In the genomic region with DNA sequence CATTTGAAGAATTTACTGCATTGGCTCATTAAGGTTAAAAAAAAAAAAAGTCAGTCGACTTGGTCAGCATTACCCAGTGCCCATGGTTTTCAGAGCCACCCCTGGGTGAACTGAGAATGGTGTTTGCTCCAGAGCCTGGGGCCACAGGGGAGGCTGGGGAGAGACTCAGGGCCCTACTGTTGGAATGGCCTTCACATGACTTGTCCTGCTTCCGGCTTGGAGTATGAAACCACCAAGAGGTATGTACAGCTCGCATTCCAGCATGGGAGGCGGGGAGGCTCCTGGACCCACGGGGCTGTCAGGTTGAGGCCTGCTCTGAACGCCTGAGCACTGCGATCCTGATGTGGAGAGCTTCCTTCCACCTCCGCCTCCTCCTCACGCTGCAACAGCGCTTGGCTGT, we compare ENCODE assay signal across 16 cellular contexts. TPM values are rescaled to one million over a fixed set of nuclear protein-coding genes. Genes with fewer than 3 reads are reported as not detected.
DNase-seq lines count a peak whose midpoint lies in the region; ATAC-seq and TF ChIP-seq lines count a peak whose summit lies in the region.
"Had no signal": no experiment of that assay in that cellular context is flagged by ENCODE, and none has a peak within 500 bp of the region (broad histone marks: within the 10 kb centered on the region; RNA-seq: fewer than 3 reads in every experiment).

No MANE protein-coding gene starts in this region.

- H3K79me2 ChIP-seq in HCT116 (ENCODE audit: insufficient read depth, low read length) = peaks cover 55% of the 10 kb centered on the region
- H3K79me2 ChIP-seq in trophoblast cell (ENCODE audit: control insufficient read depth, insufficient read depth, low read length, poor library complexity) = peaks cover 7% of the 10 kb centered on the region

- intact Hi-C loops in HCT116 (cut with micrococcal nuclease) = no loop called here

- CTCF ChIA-PET in HCT116 (lab: Charles Lee) = no interaction called here

- H2BK12ac ChIP-seq in trophoblast cell (ENCODE audit: low read length) = no peak overlapping the region

- H3K79me1 ChIP-seq in trophoblast cell (ENCODE audit: low read length) = peaks cover 20% of the 10 kb centered on the region

- H3K23ac ChIP-seq in trophoblast cell (ENCODE audit: low read length) = no peak overlapping the region

- H2AFZ ChIP-seq in HCT116 (ENCODE audit: low read depth, low read length, poor library complexity, severe bottlenecking) (no peak overlapping the region), trophoblast cell (ENCODE audit: insufficient read depth, low read length, poor library complexity) (no peak overlapping the region)

- H4K8ac ChIP-seq in trophoblast cell (ENCODE audit: low read depth, low read length) = no peak overlapping the region

- H3K27ac ChIP-seq in HCT116 (ENCODE audit: low read depth, low read length) (peak overlapping the region; percentile 57), trophoblast cell (ENCODE audit: low read depth, low read length) (peak overlapping the region; percentile 86)
- H3K27ac ChIP-seq: C4-2B, esophagus squamous epithelium had no signal

- H3K27me3 ChIP-seq in HCT116 (ENCODE audit: insufficient read depth, low read length) (no peaks in the 10 kb centered on the region), trophoblast cell (ENCODE audit: insufficient read depth, low read length) (no peaks in the 10 kb centered on the region)
- H3K27me3 ChIP-seq: esophagus squamous epithelium had no signal

- H2AK5ac ChIP-seq in trophoblast cell (ENCODE audit: low read length) = no peak overlapping the region

- H3K18ac ChIP-seq in trophoblast cell (ENCODE audit: low read length) = no peak overlapping the region

- H3K4me2 ChIP-seq in HCT116 (ENCODE audit: low read length) = peak overlapping the region; percentile 69
- H3K4me2 ChIP-seq in trophoblast cell (ENCODE audit: low read length) = no peak overlapping the region

- no peaks in the 10 kb centered on the region for H4K20me1 ChIP-seq in HCT116 (ENCODE audit: insufficient read depth)

- ATAC-seq in HCT116 = peak; percentile 72
- no peak for ATAC-seq in HG03045 (IDR thresholded peaks at IDR 0.05; ENCODE audit: unreplicated experiment)
- no peak for ATAC-seq in HG03460 (IDR thresholded peaks at IDR 0.05; ENCODE audit: unreplicated experiment)
- no peak for ATAC-seq in GM21360 (IDR thresholded peaks at IDR 0.05; ENCODE audit: unreplicated experiment)

- no peak overlapping the region for H4K12ac ChIP-seq in trophoblast cell (ENCODE audit: low read depth, low read length)

- BruUV-seq in HCT116 (replicated peaks; lab: Mats Ljungman, UMichigan) = no TSS peak

- H3K4me1 ChIP-seq in HCT116 (ENCODE audit: control insufficient read depth in 1 of 2, insufficient read depth in 2 of 2, low read length in 2 of 2) (peaks cover 48 to 56% of the 10 kb centered on the region in 2 experiments), trophoblast cell (ENCODE audit: control insufficient read depth in 1 of 2, insufficient read depth in 2 of 2, low read length in 2 of 2) (peaks cover 29 to 31% of the 10 kb centered on the region in 2 experiments)

- RAD21 ChIA-PET in HCT116 (lab: Charles Lee; ENCODE audit: low non-redundant PET in 1 of 2, low total read pairs in 2 of 2, uncharacterized antibody in 2 of 2, unreplicated experiment in 2 of 2) = no interaction called here

- H3K9ac ChIP-seq in HCT116 (ENCODE audit: low read length) (peak overlapping the region; percentile 29), trophoblast cell (ENCODE audit: low read length) (no peak overlapping the region)

- DNase-seq in HCT116 (ENCODE audit: low read depth, low spot score) (peak; percentile 68), RPMI7951 (ENCODE audit: low read depth) (peak; percentile 59), epithelial cell of esophagus (ENCODE audit: low read depth) (peak; percentile 98), trophoblast cell (peak; percentile 95 to 96)
- DNase-seq in activated CD4-positive, alpha-beta T cell treated with anti-CD3 and anti-CD28 coated beads, Interleukin-2, amount 50 U/mL, for 1 hour = no peak
- DNase-seq: activated CD4-positive, alpha-beta memory T cell treated with anti-CD3 and anti-CD28 coated beads for 36 hours; activated effector memory CD4-positive, alpha-beta T cell treated with Interleukin-2 at 50 U/mL for 16 hours; esophagus squamous epithelium; Karpas-422; naive B cell; NCI-H2081 treated with DMSO at 0.1 percent for 48 hours; T-helper 2 cell had no signal

- H3K9me2 ChIP-seq in HCT116 (ENCODE audit: insufficient read depth) = no peaks in the 10 kb centered on the region

- peak overlapping the region in 1 of 2 experiments; percentile 11; a peak in 2 of 4 replicates for H3K4me3 ChIP-seq in HCT116 (replicated peaks in 1 of 2; ENCODE audit: low read depth in 1 of 2, low read length in 2 of 2)
- H3K4me3 ChIP-seq in epithelial cell of esophagus (ENCODE audit: low read length) = no peak overlapping the region
- no peak overlapping the region for H3K4me3 ChIP-seq in trophoblast cell (ENCODE audit: low read depth, low read length)
- H3K4me3 ChIP-seq: esophagus squamous epithelium had no signal

- WGBS in trophoblast cell (ENCODE audit: extremely low coverage, insufficient coverage, insufficient read length) = no CpG with 5 or more reads among the region's 10 CpGs

- no peak for TF ChIP-seq CTCF in HCT116 (IDR thresholded peaks at IDR 0.05 in 2 of 3, conservative IDR thresholded peaks at IDR 0.05 in 1 of 3; ENCODE audit: borderline replicate concordance in 1 of 3, insufficient read depth in 1 of 3, low read depth in 2 of 3, low read length in 2 of 3)
- TF ChIP-seq CTCF in epithelial cell of esophagus (IDR thresholded peaks at IDR 0.05; ENCODE audit: insufficient read depth, low read depth, low read length, missing control alignments) = no peak

- no peak overlapping the region for H4K91ac ChIP-seq in trophoblast cell (ENCODE audit: low read depth, low read length)

- H2BK5ac ChIP-seq in trophoblast cell (ENCODE audit: low read depth, low read length, poor library complexity) = no peak overlapping the region

- TF ChIP-seq RAD21 in HCT116 (IDR thresholded peaks at IDR 0.05; ENCODE audit: low read depth) = no peak

- no peak overlapping the region for H3K14ac ChIP-seq in trophoblast cell (ENCODE audit: low read length)

- no peak overlapping the region for H3K4ac ChIP-seq in trophoblast cell (ENCODE audit: low read depth, low read length)

- H2BK120ac ChIP-seq in trophoblast cell (ENCODE audit: insufficient read depth, low read length, poor library complexity) = no peak overlapping the region

- peaks cover 0 to 10% of the 10 kb centered on the region in 2 experiments; a peak in 2 of 4 replicates for H3K36me3 ChIP-seq in HCT116 (ENCODE audit: control insufficient read depth in 1 of 2, insufficient read depth in 2 of 2, low read length in 2 of 2)
- peaks cover 5 to 6% of the 10 kb centered on the region in 2 experiments for H3K36me3 ChIP-seq in trophoblast cell (ENCODE audit: control insufficient read depth in 1 of 2, insufficient read depth in 2 of 2, low read length in 2 of 2)

- H3K9me3 ChIP-seq in HCT116 (ENCODE audit: control insufficient read depth in 1 of 2, insufficient read depth in 1 of 2, low read depth in 1 of 2, low read length in 2 of 2) = peaks cover 0 to 5% of the 10 kb centered on the region in 2 experiments; a peak in 2 of 4 replicates
- H3K9me3 ChIP-seq in trophoblast cell (ENCODE audit: insufficient read depth, low read depth, low read length) = no peaks in the 10 kb centered on the region
- H3K9me3 ChIP-seq: esophagus squamous epithelium had no signal

- no peak for TF ChIP-seq POLR2A in HCT116 (IDR thresholded peaks at IDR 0.05; ENCODE audit: borderline replicate concordance, extremely low read depth, insufficient read depth, insufficient read length)

- POLR2A ChIA-PET in HCT116 (lab: Charles Lee) = no interaction called here

TF ChIP-seq in HCT116, 20 proteins besides CTCF, POLR2A, EP300 and RAD21 (continues in another document):
- TF ChIP-seq, protein P1, sequence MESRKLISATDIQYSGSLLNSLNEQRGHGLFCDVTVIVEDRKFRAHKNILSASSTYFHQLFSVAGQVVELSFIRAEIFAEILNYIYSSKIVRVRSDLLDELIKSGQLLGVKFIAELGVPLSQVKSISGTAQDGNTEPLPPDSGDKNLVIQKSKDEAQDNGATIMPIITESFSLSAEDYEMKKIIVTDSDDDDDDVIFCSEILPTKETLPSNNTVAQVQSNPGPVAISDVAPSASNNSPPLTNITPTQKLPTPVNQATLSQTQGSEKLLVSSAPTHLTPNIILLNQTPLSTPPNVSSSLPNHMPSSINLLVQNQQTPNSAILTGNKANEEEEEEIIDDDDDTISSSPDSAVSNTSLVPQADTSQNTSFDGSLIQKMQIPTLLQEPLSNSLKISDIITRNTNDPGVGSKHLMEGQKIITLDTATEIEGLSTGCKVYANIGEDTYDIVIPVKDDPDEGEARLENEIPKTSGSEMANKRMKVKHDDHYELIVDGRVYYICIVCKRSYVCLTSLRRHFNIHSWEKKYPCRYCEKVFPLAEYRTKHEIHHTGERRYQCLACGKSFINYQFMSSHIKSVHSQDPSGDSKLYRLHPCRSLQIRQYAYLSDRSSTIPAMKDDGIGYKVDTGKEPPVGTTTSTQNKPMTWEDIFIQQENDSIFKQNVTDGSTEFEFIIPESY (IDR thresholded peaks at IDR 0.05; ENCODE audit: extremely low read depth, insufficient replicate concordance, low read length) = no peak
- TF ChIP-seq SIN3A (IDR thresholded peaks at IDR 0.05; ENCODE audit: low read depth) (peak; percentile 41; the same call in 1 of the 2 replicates), CEBPB (IDR thresholded peaks at IDR 0.05; ENCODE audit: low read depth) (no peak), TCF7L2 (IDR thresholded peaks at IDR 0.05; ENCODE audit: borderline replicate concordance, extremely low read depth, insufficient read depth, insufficient read length) (peak; percentile 11), SP1 (IDR thresholded peaks at IDR 0.05; ENCODE audit: low read depth) (peak; percentile 43; the same call in 1 of the 2 replicates), POLR2AphosphoS5 (IDR thresholded peaks at IDR 0.05; ENCODE audit: low read depth, low read length) (peak; percentile 40; the same call in 1 of the 2 replicates)
- TF ChIP-seq, protein P2, sequence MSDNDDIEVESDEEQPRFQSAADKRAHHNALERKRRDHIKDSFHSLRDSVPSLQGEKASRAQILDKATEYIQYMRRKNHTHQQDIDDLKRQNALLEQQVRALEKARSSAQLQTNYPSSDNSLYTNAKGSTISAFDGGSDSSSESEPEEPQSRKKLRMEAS (IDR thresholded peaks at IDR 0.05) = peak; percentile 56; the same call in 1 of the 2 replicates

RNA-seq across cellular contexts. Expression of a gene that starts 36.8 kb away (rescaled TPM):
- total RNA-seq in HCT116 (2021; ENCODE audit: unreplicated experiment) = 137 TPM
- 36.6 and 46.1 TPM in 2 replicates for polyA plus RNA-seq in HCT116 (2012)
- 29.4 and 30.4 TPM in 2 replicates for total RNA-seq in RPMI7951 (2014; rRNA removed; shearing (Covaris generic))
- polyA plus RNA-seq in trophoblast cell (2013) = 41.6 and 44.9 TPM in 2 replicates
